Comparison of ENCODE assay signal across 9 cellular contexts in the genomic region with DNA sequence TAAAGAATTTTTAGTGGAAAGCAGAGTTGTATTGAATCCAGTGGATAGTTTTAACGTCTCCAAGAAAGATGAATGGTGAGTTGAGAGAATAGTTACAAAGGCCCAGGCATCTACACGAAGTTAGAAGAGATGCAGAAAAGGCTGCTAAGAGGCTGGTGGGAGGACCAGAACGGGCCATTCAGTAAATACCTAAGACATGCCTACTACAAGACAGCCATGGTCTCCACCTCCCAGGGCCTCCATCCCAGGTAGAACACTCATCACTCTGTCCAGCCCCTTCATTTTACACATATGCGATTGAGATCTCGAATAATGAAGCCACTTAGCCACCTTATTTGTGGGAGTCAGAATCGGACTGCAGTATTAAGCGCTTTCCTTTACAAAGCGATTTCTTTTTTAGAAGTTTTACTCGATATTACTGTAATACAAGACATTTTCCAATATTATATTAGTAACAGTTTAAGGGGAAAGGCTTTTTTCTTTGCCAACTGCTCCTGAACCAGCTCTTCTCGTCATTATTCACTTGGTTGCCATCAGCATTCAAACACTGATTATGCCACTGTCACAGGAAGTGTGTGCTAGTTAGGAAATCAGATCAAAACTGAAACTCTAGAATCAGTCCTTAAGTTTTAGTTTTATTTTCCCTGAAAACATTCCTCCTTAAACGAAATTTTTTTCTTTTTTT. TPM values are rescaled to one million over a fixed set of nuclear protein-coding genes. Genes with fewer than 3 reads are reported as not detected.
DNase-seq lines count a peak whose midpoint lies in the region; ATAC-seq and TF ChIP-seq lines count a peak whose summit lies in the region.
"Had no signal": no experiment of that assay in that cellular context is flagged by ENCODE, and none has a peak within 500 bp of the region (broad histone marks: within the 10 kb centered on the region; RNA-seq: fewer than 3 reads in every experiment).

No MANE protein-coding gene starts in this region.

- H3K36me3 Mint-ChIP-seq in T-helper 2 cell treated with Interferon-gamma antibody and Interleukin-4, amounts not matched to agents 5 μg/mL and 100 μg/mL, for 36 hours (ENCODE audit: low read depth): peaks cover 37% of the 10 kb centered on the region

- no peaks in the 10 kb centered on the region for H3K27me3 Mint-ChIP-seq in T-helper 2 cell treated with Interferon-gamma antibody and Interleukin-4, amounts not matched to agents 5 μg/mL and 100 μg/mL, for 36 hours (ENCODE audit: low read depth)

- H3K36me3 ChIP-seq in HCT116 (ENCODE audit: control insufficient read depth in 1 of 2, insufficient read depth in 2 of 2, low read length in 2 of 2): peaks cover 0 to 10% of the 10 kb centered on the region in 2 experiments; a peak in 2 of 4 replicates

- peak overlapping the region; percentile 89 for H3K4me2 ChIP-seq in HCT116 (ENCODE audit: low read length)

- no peaks in the 10 kb centered on the region for H4K20me1 ChIP-seq in HCT116 (ENCODE audit: insufficient read depth)

- H3K4me1 Mint-ChIP-seq in T-helper 2 cell treated with Interferon-gamma antibody and Interleukin-4, amounts not matched to agents 5 μg/mL and 100 μg/mL, for 36 hours (ENCODE audit: low read depth): peaks cover 59% of the 10 kb centered on the region

- H3K4me3 Mint-ChIP-seq in T-helper 2 cell treated with Interferon-gamma antibody and Interleukin-4, amounts not matched to agents 5 μg/mL and 100 μg/mL, for 36 hours: peak overlapping the region; percentile 99

- H3K79me2 ChIP-seq in HCT116 (ENCODE audit: insufficient read depth, low read length): peaks cover 82% of the 10 kb centered on the region

- CTCF ChIA-PET in HCT116 (lab: Charles Lee): interaction anchor here (1.2 to 3.4 kb wide), 5 partner anchors 30 to 492 kb away, joined by 3 to 12 read pairs (median 5); no protein-coding TSS in a partner anchor

- H3K9me3 ChIP-seq in HCT116 (ENCODE audit: control insufficient read depth in 1 of 2, insufficient read depth in 1 of 2, low read depth in 1 of 2, low read length in 2 of 2): no peaks in the 10 kb centered on the region

- no peak for TF ChIP-seq POLR2A in HCT116 (IDR thresholded peaks at IDR 0.05; ENCODE audit: borderline replicate concordance, extremely low read depth, insufficient read depth, insufficient read length)

- intact Hi-C loops in HCT116 (cut with micrococcal nuclease): loop anchor here (10.0 kb wide), 1 partner anchor 352 kb away; no protein-coding TSS in a partner anchor

- ATAC-seq in HCT116: no peak
- no peak for ATAC-seq in GM19452 (IDR thresholded peaks at IDR 0.05; ENCODE audit: unreplicated experiment)

- peak overlapping the region; percentile 97 for H3K27ac ChIP-seq in HCT116 (ENCODE audit: low read depth, low read length)
- peak overlapping the region in 18 of 21 experiments; percentile 84 to 99 (median 96) for H3K27ac ChIP-seq in skin epidermis
- no peak overlapping the region for H3K27ac ChIP-seq in caudate nucleus (ENCODE audit: low read depth, low read length)

- H3K27ac Mint-ChIP-seq in T-helper 2 cell treated with Interferon-gamma antibody and Interleukin-4, amounts not matched to agents 5 μg/mL and 100 μg/mL, for 36 hours: peak overlapping the region; percentile 97

- POLR2A ChIA-PET in HCT116 (lab: Charles Lee): no interaction called here

- BruUV-seq in HCT116 (replicated peaks; lab: Mats Ljungman, UMichigan): TSS peak; percentile 49

- no peak overlapping the region for H2AFZ ChIP-seq in HCT116 (ENCODE audit: low read depth, low read length, poor library complexity, severe bottlenecking)

- no peaks in the 10 kb centered on the region for H3K9me2 ChIP-seq in HCT116 (ENCODE audit: insufficient read depth)

- TF ChIP-seq RAD21 in HCT116 (IDR thresholded peaks at IDR 0.05; ENCODE audit: low read depth): no peak

- DNase-seq in HCT116 (ENCODE audit: low read depth, low spot score) (no peak), fibroblast of peridontal ligament (ENCODE audit: extremely low read depth) (peak; percentile 23), caudate nucleus (lab: John Stamatoyannopoulos, UW) (no peak)
- no peak for DNase-seq in T-helper 2 cell treated with Interferon-gamma antibody and Interleukin-4, amounts not matched to agents 5 μg/mL and 100 μg/mL, for 36 hours (ENCODE audit: low spot score)
- no peak for DNase-seq in effector CD8-positive, alpha-beta T cell (lab: John Stamatoyannopoulos, UW)
- no peak for DNase-seq in stimulated activated CD4-positive, alpha-beta T cell treated with anti-CD3 and anti-CD28 coated beads, Interleukin-4, amount 100 ng/mL, for 1 hour
- DNase-seq: NCI-H1092 had no signal

- peak overlapping the region; percentile 89 to 91 for H3K4me3 ChIP-seq in HCT116 (replicated peaks in 1 of 2; ENCODE audit: low read depth in 1 of 2, low read length in 2 of 2)
- peak overlapping the region; percentile 65 to 99 (median 85) for H3K4me3 ChIP-seq in skin epidermis

- no peaks in the 10 kb centered on the region for H3K27me3 ChIP-seq in HCT116 (ENCODE audit: insufficient read depth, low read length)

- no peaks in the 10 kb centered on the region for H3K9me3 Mint-ChIP-seq in T-helper 2 cell treated with Interferon-gamma antibody and Interleukin-4, amounts not matched to agents 5 μg/mL and 100 μg/mL, for 36 hours

- RAD21 ChIA-PET in HCT116 (lab: Charles Lee; ENCODE audit: low non-redundant PET in 1 of 2, low total read pairs in 2 of 2, uncharacterized antibody in 2 of 2, unreplicated experiment in 2 of 2): no interaction called here

- H3K9ac ChIP-seq in HCT116 (ENCODE audit: low read length): peak overlapping the region; percentile 97

- no peak for TF ChIP-seq CTCF in HCT116 (IDR thresholded peaks at IDR 0.05 in 2 of 3, conservative IDR thresholded peaks at IDR 0.05 in 1 of 3; ENCODE audit: borderline replicate concordance in 1 of 3, insufficient read depth in 1 of 3, low read depth in 2 of 3, low read length in 2 of 3)

- peaks cover 53 to 63% of the 10 kb centered on the region in 2 experiments for H3K4me1 ChIP-seq in HCT116 (ENCODE audit: control insufficient read depth in 1 of 2, insufficient read depth in 2 of 2, low read length in 2 of 2)

TF ChIP-seq in HCT116, 20 proteins besides CTCF, POLR2A, EP300 and RAD21:
- TF ChIP-seq CBX3 (IDR thresholded peaks at IDR 0.05; ENCODE audit: low read depth) (no peak), POLR2AphosphoS5 (IDR thresholded peaks at IDR 0.05; ENCODE audit: low read depth, low read length) (peak; percentile 55), SP1 (IDR thresholded peaks at IDR 0.05; ENCODE audit: low read depth) (no peak)
TF ChIP-seq in HCT116: peak in this region for 1.

RNA-seq across cellular contexts. Expression of gene DYNLT1, which starts 1.6 kb away (rescaled TPM):
- 239 TPM for total RNA-seq in HCT116 (2021; ENCODE audit: unreplicated experiment)
- polyA plus RNA-seq in HCT116 (2012): 261 and 300 TPM in 2 replicates

RNA-seq across cellular contexts. Expression of gene SYTL3, which starts 6.9 kb away (rescaled TPM):
- total RNA-seq in HCT116 (2021; ENCODE audit: unreplicated experiment): 55.3 TPM
- 59.3 and 71.8 TPM in 2 replicates for polyA plus RNA-seq in HCT116 (2012)
